26 cellular contexts compared by ENCODE assay signal in genomic region chrX:117641913-117642656, GRCh38.
"Had no signal": no experiment of that assay in that cellular context is flagged by ENCODE, and none has a peak within 500 bp of the region (broad histone marks: within the 10 kb centered on the region; RNA-seq: fewer than 3 reads in every experiment).

No MANE protein-coding gene starts in this region.

- H3K27me3 ChIP-seq: pancreas, right atrium auricular region, stomach, testis, thyroid gland, transverse colon, upper lobe of left lung had no signal

- H3K27ac ChIP-seq: heart left ventricle, lower lobe of right lung, pancreas, prostate gland, right atrium auricular region, skin epidermis, stomach, testis, thyroid gland, transverse colon, upper lobe of left lung had no signal

- H3K36me3 ChIP-seq: heart left ventricle, lower lobe of right lung, pancreas, prostate gland, right atrium auricular region, stomach, thyroid gland, transverse colon, upper lobe of left lung had no signal

- H3K9me3 ChIP-seq: heart left ventricle, lower lobe of right lung, pancreas, prostate gland, right atrium auricular region, stomach, testis, thyroid gland, transverse colon, upper lobe of left lung had no signal

- ATAC-seq: heart left ventricle; left ventricle myocardium superior; lower lobe of right lung; naive thymus-derived CD8-positive, alpha-beta T cell; pancreas; sciatic nerve; stimulated activated naive B cell treated with anti-CD40 and anti-IgM and Interleukin-4, amounts not matched to agents 10 μg/mL and 1 μg/mL and 100 μg/mL, for 72 hours; stimulated activated naive CD8-positive, alpha-beta T cell treated with anti-CD3 and anti-CD28 coated beads, Interleukin-15, Interleukin-2, amounts not matched to agents 100 U/mL and 50 U/mL, for 24 hours had no signal

- H3K4me1 ChIP-seq: heart left ventricle, lower lobe of right lung, prostate gland, right atrium auricular region, stomach, testis, thyroid gland, transverse colon, upper lobe of left lung had no signal

- DNase-seq: heart left ventricle; islet precursor cell; left ventricle myocardium superior; lower lobe of right lung; mammary epithelial cell; mesenchymal stem cell; naive thymus-derived CD8-positive, alpha-beta T cell; nucleus accumbens; pancreas; posterior cingulate gyrus; stimulated activated CD4-positive, alpha-beta T cell treated with anti-CD3 and anti-CD28 coated beads, Interleukin-12 subunit alpha, Interleukin-12 subunit beta, amount 100 ng/mL, for 4 hours; stimulated activated CD4-positive, alpha-beta T cell treated with anti-CD3 and anti-CD28 coated beads, Interleukin-15, amount 100 ng/mL, for 24 hours; stimulated activated CD4-positive, alpha-beta T cell treated with anti-CD3 and anti-CD28 coated beads, Interleukin-2, amount 100 ng/mL, for 24 hours; stimulated activated CD4-positive, alpha-beta T cell treated with anti-CD3 and anti-CD28 coated beads, Interleukin-4, amount 100 ng/mL, for 1 hour; stimulated activated naive B cell treated with anti-CD40 and anti-IgM and Interleukin-4, amounts not matched to agents 10 μg/mL and 1 μg/mL and 100 μg/mL, for 72 hours; stimulated activated naive CD8-positive, alpha-beta T cell treated with anti-CD3 and anti-CD28 coated beads, Interleukin-15, Interleukin-2, amounts not matched to agents 100 U/mL and 50 U/mL, for 24 hours; stomach; testis; thyroid gland; transverse colon; upper lobe of left lung had no signal

- H3K4me3 ChIP-seq: heart left ventricle, lower lobe of right lung, pancreas, prostate gland, right atrium auricular region, skin epidermis, stomach, testis, thyroid gland, transverse colon, upper lobe of left lung had no signal

- FAIRE-seq: pancreas, urothelium cell line had no signal
